ENCODE assay signal across 9 cellular contexts in the genomic region with DNA sequence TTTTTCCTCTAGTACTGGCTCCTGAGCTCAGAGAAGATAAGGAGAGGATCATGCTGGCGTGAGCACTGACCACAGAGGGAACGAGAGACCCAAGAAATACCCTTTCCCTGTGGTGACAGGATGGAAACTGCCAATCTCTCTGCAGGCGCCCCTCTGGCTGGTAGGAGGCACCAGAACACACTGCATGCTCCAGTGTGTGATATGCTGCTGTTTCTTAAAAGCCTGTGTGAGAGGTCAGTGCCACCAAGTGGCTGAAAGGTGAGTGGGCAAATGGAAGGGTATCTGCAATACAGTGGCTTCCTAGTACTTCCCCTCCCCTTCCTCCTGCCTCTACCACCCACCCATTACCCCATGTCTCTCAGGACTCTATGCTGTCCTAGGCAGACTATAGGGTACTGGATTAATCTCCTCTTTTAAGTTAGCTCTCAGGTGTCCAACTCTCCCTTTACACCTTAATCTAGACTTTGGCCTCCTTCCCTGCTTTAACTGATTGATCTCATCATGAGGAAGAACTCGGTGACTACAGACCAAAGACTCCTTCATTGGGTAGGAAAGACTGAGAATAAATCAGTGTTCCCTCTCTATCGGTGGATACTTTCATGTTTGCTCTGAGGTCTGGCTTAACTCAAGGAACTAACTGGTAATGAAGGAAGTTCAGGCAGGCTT.
A peak's percentile ranks its signal among the peaks of the same experiment; 100 is the strongest.
DNase-seq lines count a peak whose midpoint lies in the region; ATAC-seq, FAIRE-seq and TF ChIP-seq lines count a peak whose summit lies in the region.
"Had no signal": no experiment of that assay in that cellular context is flagged by ENCODE, and none has a peak within 500 bp of the region (broad histone marks: within the 10 kb centered on the region; RNA-seq: fewer than 3 reads in every experiment).

No MANE protein-coding gene starts in this region.

- peaks cover 13% of the 10 kb centered on the region for H3K27me3 Mint-ChIP-seq in activated CD4-positive, alpha-beta memory T cell treated with anti-CD3 and anti-CD28 coated beads for 36 hours
- peaks cover 6% of the 10 kb centered on the region for H3K27me3 Mint-ChIP-seq in activated CD4-positive, alpha-beta memory T cell treated with anti-CD3 and anti-CD28 coated beads, Interleukin-2, amount 10 ng/mL, durations not matched to agents 7 days and 5 days

- no peaks in the 10 kb centered on the region for H3K27me3 ChIP-seq in foreskin keratinocyte

- no peak for FAIRE-seq in HTR-8/SVneo (lab: Jason Lieb, UNC)

- no peak overlapping the region for H3K4me3 Mint-ChIP-seq in activated CD4-positive, alpha-beta memory T cell treated with anti-CD3 and anti-CD28 coated beads for 36 hours
- no peak overlapping the region for H3K4me3 Mint-ChIP-seq in activated CD4-positive, alpha-beta memory T cell treated with anti-CD3 and anti-CD28 coated beads, Interleukin-2, amount 10 ng/mL, durations not matched to agents 7 days and 5 days
- H3K4me3 Mint-ChIP-seq: CD8-positive, alpha-beta memory T cell had no signal

- H3K27ac ChIP-seq in RWPE1 = no peak overlapping the region
- no peak overlapping the region for H3K27ac ChIP-seq in foreskin keratinocyte

- TF ChIP-seq CTCF in RWPE1 (conservative IDR thresholded peaks at IDR 0.05; ENCODE audit: low read depth) (0 out of 2 replicates have a peak, but pooled peaks have one; percentile 10), foreskin keratinocyte (conservative IDR thresholded peaks at IDR 0.05) (peak; percentile 50)

- no peaks in the 10 kb centered on the region for H3K4me1 Mint-ChIP-seq in activated CD4-positive, alpha-beta memory T cell treated with anti-CD3 and anti-CD28 coated beads for 36 hours (ENCODE audit: low read depth)
- H3K4me1 Mint-ChIP-seq in activated CD4-positive, alpha-beta memory T cell treated with anti-CD3 and anti-CD28 coated beads, Interleukin-2, amount 10 ng/mL, durations not matched to agents 7 days and 5 days = no peaks in the 10 kb centered on the region
- H3K4me1 Mint-ChIP-seq: CD8-positive, alpha-beta memory T cell had no signal

- POLR2A ChIA-PET in activated CD4-positive, alpha-beta memory T cell treated with anti-CD3 and anti-CD28 coated beads for 36 hours (lab: Charles Lee) = no interaction called here
- POLR2A ChIA-PET in activated CD4-positive, alpha-beta memory T cell treated with anti-CD3 and anti-CD28 coated beads, Interleukin-2, amount 10 ng/mL, durations not matched to agents 7 days and 5 days (lab: Charles Lee) = no interaction called here
- POLR2A ChIA-PET in RWPE1 (lab: Yijun Ruan, JAX; ENCODE audit: low non-redundant PET) = no interaction called here

- no peaks in the 10 kb centered on the region for H3K4me1 ChIP-seq in foreskin keratinocyte

- CTCF ChIA-PET in activated CD4-positive, alpha-beta memory T cell treated with anti-CD3 and anti-CD28 coated beads for 36 hours (lab: Charles Lee) = no interaction called here
- CTCF ChIA-PET in activated CD4-positive, alpha-beta memory T cell treated with anti-CD3 and anti-CD28 coated beads, Interleukin-2, amount 10 ng/mL, durations not matched to agents 7 days and 5 days (lab: Charles Lee) = no interaction called here
- CTCF ChIA-PET in RWPE1 (lab: Yijun Ruan, JAX) = interaction anchor here (0.6 kb wide), 1 partner anchor 521 kb away, joined by 3 read pairs; no protein-coding TSS in a partner anchor

- no peaks in the 10 kb centered on the region for H3K36me3 Mint-ChIP-seq in activated CD4-positive, alpha-beta memory T cell treated with anti-CD3 and anti-CD28 coated beads for 36 hours
- H3K36me3 Mint-ChIP-seq in activated CD4-positive, alpha-beta memory T cell treated with anti-CD3 and anti-CD28 coated beads, Interleukin-2, amount 10 ng/mL, durations not matched to agents 7 days and 5 days (ENCODE audit: low read depth) = no peaks in the 10 kb centered on the region
- H3K36me3 Mint-ChIP-seq: CD8-positive, alpha-beta memory T cell had no signal

- intact Hi-C loops in activated CD4-positive, alpha-beta memory T cell treated with anti-CD3 and anti-CD28 coated beads for 36 hours (cut with micrococcal nuclease) = no loop called here

- peak; percentile 78 for ATAC-seq in GM21717 (IDR thresholded peaks at IDR 0.05; ENCODE audit: unreplicated experiment)
- peak; percentile 43 for ATAC-seq in foreskin keratinocyte

- H3K27ac Mint-ChIP-seq in activated CD4-positive, alpha-beta memory T cell treated with anti-CD3 and anti-CD28 coated beads for 36 hours = no peak overlapping the region
- H3K27ac Mint-ChIP-seq in activated CD4-positive, alpha-beta memory T cell treated with anti-CD3 and anti-CD28 coated beads, Interleukin-2, amount 10 ng/mL, durations not matched to agents 7 days and 5 days = no peak overlapping the region
- H3K27ac Mint-ChIP-seq: CD8-positive, alpha-beta memory T cell had no signal

- DNase-seq in activated CD4-positive, alpha-beta memory T cell treated with anti-CD3 and anti-CD28 coated beads for 36 hours = peak; percentile 21
- no peak for DNase-seq in activated CD4-positive, alpha-beta memory T cell treated with anti-CD3 and anti-CD28 coated beads, Interleukin-2, amount 10 ng/mL, durations not matched to agents 7 days and 5 days
- peak; percentile 26 for DNase-seq in HTR-8/SVneo (ENCODE audit: insufficient read length, low spot score)
- no peak for DNase-seq in RWPE1 (ENCODE audit: low spot score)
- peak in 1 of 2 donors; percentile 30 for DNase-seq in foreskin keratinocyte
- DNase-seq in putamen (ENCODE audit: low spot score) = peak; percentile 4
- no peak for DNase-seq in NCI-H1048 (lab: John Stamatoyannopoulos, UW)

- H3K9me3 Mint-ChIP-seq in activated CD4-positive, alpha-beta memory T cell treated with anti-CD3 and anti-CD28 coated beads for 36 hours = no peaks in the 10 kb centered on the region
- no peaks in the 10 kb centered on the region for H3K9me3 Mint-ChIP-seq in activated CD4-positive, alpha-beta memory T cell treated with anti-CD3 and anti-CD28 coated beads, Interleukin-2, amount 10 ng/mL, durations not matched to agents 7 days and 5 days
- H3K9me3 Mint-ChIP-seq: CD8-positive, alpha-beta memory T cell had no signal

Comparison
In these comparisons a context has a peak if more than half of its experiments do, and no peak if none do; other contexts are left out.
1. DNase-seq: peak in activated CD4-positive, alpha-beta memory T cell treated with anti-CD3 and anti-CD28 coated beads for 36 hours (single experiment), HTR-8/SVneo (single experiment) and putamen (single experiment); none in activated CD4-positive, alpha-beta memory T cell treated with anti-CD3 and anti-CD28 coated beads, Interleukin-2, amount 10 ng/mL, durations not matched to agents 7 days and 5 days (single experiment), RWPE1 (single experiment) and NCI-H1048 (single experiment).